ENCODE assay signal across 20 cellular contexts in the genomic region with DNA sequence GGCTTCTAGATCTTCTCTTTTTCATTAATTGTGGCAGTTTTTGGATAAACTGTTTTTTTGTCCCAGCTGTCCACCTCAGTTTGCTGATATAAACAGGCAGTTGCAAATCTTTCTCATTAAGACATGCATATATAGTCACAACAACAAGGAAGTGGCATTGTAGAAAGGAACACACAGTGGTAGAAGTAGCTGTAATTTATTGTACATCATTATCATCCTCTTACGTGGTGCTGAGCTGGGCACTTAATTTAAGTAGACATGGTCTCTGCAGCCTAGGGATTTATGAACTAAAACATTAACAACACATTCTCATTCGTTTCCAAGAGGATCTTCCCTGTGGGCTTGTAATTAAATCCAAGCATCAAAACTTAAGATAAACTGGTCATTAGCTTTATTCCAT.
DNase-seq lines count a peak whose midpoint lies in the region; ATAC-seq and TF ChIP-seq lines count a peak whose summit lies in the region.
"Had no signal": no experiment of that assay in that cellular context is flagged by ENCODE, and none has a peak within 500 bp of the region (broad histone marks: within the 10 kb centered on the region; RNA-seq: fewer than 3 reads in every experiment).

No MANE protein-coding gene starts in this region.

- POLR2A ChIA-PET in naive thymus-derived CD8-positive, alpha-beta T cell (lab: Charles Lee): interaction anchor here (0.5 to 1.7 kb wide), 3 partner anchors 10 to 130 kb away, joined by 3 to 9 read pairs (median 3); no protein-coding TSS in a partner anchor

- peaks cover 86% of the 10 kb centered on the region for H3K4me1 Mint-ChIP-seq in activated naive CD4-positive, alpha-beta T cell treated with anti-CD3 and anti-CD28 coated beads for 36 hours (ENCODE audit: low read depth)
- peaks cover 53% of the 10 kb centered on the region for H3K4me1 Mint-ChIP-seq in activated naive CD4-positive, alpha-beta T cell treated with anti-CD3 and anti-CD28 coated beads, Interleukin-2, amount 10 ng/mL, durations not matched to agents 7 days and 5 days
- peaks cover 51% of the 10 kb centered on the region for H3K4me1 Mint-ChIP-seq in T-helper 2 cell treated with Interferon-gamma antibody and Interleukin-4, amounts not matched to agents 5 μg/mL and 100 μg/mL, for 36 hours (ENCODE audit: low read depth)
- H3K4me1 Mint-ChIP-seq in naive thymus-derived CD8-positive, alpha-beta T cell: peaks cover 29 to 69% (median 55%) of the 10 kb centered on the region in 4 donors
- no peaks in the 10 kb centered on the region for H3K4me1 Mint-ChIP-seq in CD14-positive monocyte
- H3K4me1 Mint-ChIP-seq: stimulated activated memory B cell treated with anti-CD40 and anti-IgM and Interleukin-4, amounts not matched to agents 10 μg/mL and 1 μg/mL and 100 μg/mL, for 72 hours had no signal

- H3K9me3 Mint-ChIP-seq in activated naive CD4-positive, alpha-beta T cell treated with anti-CD3 and anti-CD28 coated beads for 36 hours: no peaks in the 10 kb centered on the region
- H3K9me3 Mint-ChIP-seq in activated naive CD4-positive, alpha-beta T cell treated with anti-CD3 and anti-CD28 coated beads, Interleukin-2, amount 10 ng/mL, durations not matched to agents 7 days and 5 days: peaks cover 2% of the 10 kb centered on the region
- H3K9me3 Mint-ChIP-seq in T-helper 2 cell treated with Interferon-gamma antibody and Interleukin-4, amounts not matched to agents 5 μg/mL and 100 μg/mL, for 36 hours: no peaks in the 10 kb centered on the region
- H3K9me3 Mint-ChIP-seq in naive thymus-derived CD8-positive, alpha-beta T cell: peaks cover 0 to 2% (median 0%) of the 10 kb centered on the region in 9 donors
- H3K9me3 Mint-ChIP-seq in CD14-positive monocyte: no peaks in the 10 kb centered on the region
- H3K9me3 Mint-ChIP-seq: stimulated activated memory B cell treated with anti-CD40 and anti-IgM and Interleukin-4, amounts not matched to agents 10 μg/mL and 1 μg/mL and 100 μg/mL, for 72 hours had no signal

- DNase-seq in NCI-H1417 (lab: John Stamatoyannopoulos, UW) (peak in 2 of 3 experiments; percentile 9 to 58), NCI-H1417 treated with DMSO at 0.1 percent for 48 hours (lab: John Stamatoyannopoulos, UW) (no peak), dermis blood vessel endothelial cell (no peak), CD14-positive monocyte (ENCODE audit: low spot score) (no peak)
- DNase-seq in activated naive CD4-positive, alpha-beta T cell treated with anti-CD3 and anti-CD28 coated beads for 36 hours: no peak
- DNase-seq in activated naive CD4-positive, alpha-beta T cell treated with anti-CD3 and anti-CD28 coated beads, Interleukin-2, amount 10 ng/mL, durations not matched to agents 7 days and 5 days: no peak
- DNase-seq in T-helper 2 cell treated with Interferon-gamma antibody and Interleukin-4, amounts not matched to agents 5 μg/mL and 100 μg/mL, for 36 hours (ENCODE audit: low spot score): no peak
- no peak for DNase-seq in naive thymus-derived CD8-positive, alpha-beta T cell
- DNase-seq: body of pancreas; cerebellar nuclear complex; DMS 273 treated with DMSO at 0.1 percent for 48 hours; dorsolateral prefrontal cortex; KBM-7; left lung; MM.1S; NCI-H146; Peyer's patch; stimulated activated CD4-positive, alpha-beta T cell treated with anti-CD3 and anti-CD28 coated beads, Interleukin-4, amount 100 ng/mL, for 4 hours; upper lobe of right lung had no signal

- CTCF ChIA-PET in activated naive CD4-positive, alpha-beta T cell treated with anti-CD3 and anti-CD28 coated beads for 36 hours (lab: Charles Lee): interaction anchor here (1.6 kb wide), 1 partner anchor 493 kb away, joined by 3 read pairs; no protein-coding TSS in a partner anchor
- CTCF ChIA-PET in activated naive CD4-positive, alpha-beta T cell treated with anti-CD3 and anti-CD28 coated beads, Interleukin-2, amount 10 ng/mL, durations not matched to agents 7 days and 5 days (lab: Charles Lee): interaction anchor here (0.7 kb wide), 1 partner anchor 63 kb away, joined by 4 read pairs; no protein-coding TSS in a partner anchor

- TF ChIP-seq CTCF in CD14-positive monocyte (IDR thresholded peaks at IDR 0.05): no peak

- ATAC-seq in naive thymus-derived CD8-positive, alpha-beta T cell: no peak
- ATAC-seq: body of pancreas; left lung; stimulated activated memory B cell treated with anti-CD40 and anti-IgM and Interleukin-4, amounts not matched to agents 10 μg/mL and 1 μg/mL and 100 μg/mL, for 72 hours; upper lobe of right lung had no signal

- peaks cover 13% of the 10 kb centered on the region for H3K36me3 Mint-ChIP-seq in activated naive CD4-positive, alpha-beta T cell treated with anti-CD3 and anti-CD28 coated beads for 36 hours (ENCODE audit: low read depth)
- peaks cover 48% of the 10 kb centered on the region for H3K36me3 Mint-ChIP-seq in activated naive CD4-positive, alpha-beta T cell treated with anti-CD3 and anti-CD28 coated beads, Interleukin-2, amount 10 ng/mL, durations not matched to agents 7 days and 5 days
- H3K36me3 Mint-ChIP-seq in T-helper 2 cell treated with Interferon-gamma antibody and Interleukin-4, amounts not matched to agents 5 μg/mL and 100 μg/mL, for 36 hours (ENCODE audit: low read depth): peaks cover 53% of the 10 kb centered on the region
- peaks cover 0 to 8% (median 0%) of the 10 kb centered on the region in 3 donors for H3K36me3 Mint-ChIP-seq in naive thymus-derived CD8-positive, alpha-beta T cell
- no peaks in the 10 kb centered on the region for H3K36me3 Mint-ChIP-seq in CD14-positive monocyte
- H3K36me3 Mint-ChIP-seq: stimulated activated memory B cell treated with anti-CD40 and anti-IgM and Interleukin-4, amounts not matched to agents 10 μg/mL and 1 μg/mL and 100 μg/mL, for 72 hours had no signal

- H3K27ac Mint-ChIP-seq in activated naive CD4-positive, alpha-beta T cell treated with anti-CD3 and anti-CD28 coated beads for 36 hours: peak overlapping the region; percentile 71
- H3K27ac Mint-ChIP-seq in activated naive CD4-positive, alpha-beta T cell treated with anti-CD3 and anti-CD28 coated beads, Interleukin-2, amount 10 ng/mL, durations not matched to agents 7 days and 5 days: no peak overlapping the region
- H3K27ac Mint-ChIP-seq in T-helper 2 cell treated with Interferon-gamma antibody and Interleukin-4, amounts not matched to agents 5 μg/mL and 100 μg/mL, for 36 hours: peak overlapping the region; percentile 41
- H3K27ac Mint-ChIP-seq in naive thymus-derived CD8-positive, alpha-beta T cell: peak overlapping the region in 5 of 10 donors; percentile 12 to 91 (median 30)
- no peak overlapping the region for H3K27ac Mint-ChIP-seq in CD14-positive monocyte
- H3K27ac Mint-ChIP-seq: stimulated activated memory B cell treated with anti-CD40 and anti-IgM and Interleukin-4, amounts not matched to agents 10 μg/mL and 1 μg/mL and 100 μg/mL, for 72 hours had no signal

- intact Hi-C loops in activated naive CD4-positive, alpha-beta T cell treated with anti-CD3 and anti-CD28 coated beads for 36 hours (cut with micrococcal nuclease): no loop called here
- intact Hi-C loops in CD14-positive monocyte (cut with micrococcal nuclease): no loop called here

- H3K27me3 Mint-ChIP-seq in activated naive CD4-positive, alpha-beta T cell treated with anti-CD3 and anti-CD28 coated beads for 36 hours (ENCODE audit: low read depth): no peaks in the 10 kb centered on the region
- H3K27me3 Mint-ChIP-seq in activated naive CD4-positive, alpha-beta T cell treated with anti-CD3 and anti-CD28 coated beads, Interleukin-2, amount 10 ng/mL, durations not matched to agents 7 days and 5 days: no peaks in the 10 kb centered on the region
- H3K27me3 Mint-ChIP-seq in T-helper 2 cell treated with Interferon-gamma antibody and Interleukin-4, amounts not matched to agents 5 μg/mL and 100 μg/mL, for 36 hours (ENCODE audit: low read depth): no peaks in the 10 kb centered on the region
- H3K27me3 Mint-ChIP-seq in naive thymus-derived CD8-positive, alpha-beta T cell: no peaks in the 10 kb centered on the region
- no peaks in the 10 kb centered on the region for H3K27me3 Mint-ChIP-seq in CD14-positive monocyte (ENCODE audit: low read depth in 3 of 3)
- H3K27me3 Mint-ChIP-seq: stimulated activated memory B cell treated with anti-CD40 and anti-IgM and Interleukin-4, amounts not matched to agents 10 μg/mL and 1 μg/mL and 100 μg/mL, for 72 hours had no signal

- peak overlapping the region; percentile 19 for H3K4me3 Mint-ChIP-seq in activated naive CD4-positive, alpha-beta T cell treated with anti-CD3 and anti-CD28 coated beads for 36 hours
- no peak overlapping the region for H3K4me3 Mint-ChIP-seq in activated naive CD4-positive, alpha-beta T cell treated with anti-CD3 and anti-CD28 coated beads, Interleukin-2, amount 10 ng/mL, durations not matched to agents 7 days and 5 days
- H3K4me3 Mint-ChIP-seq in T-helper 2 cell treated with Interferon-gamma antibody and Interleukin-4, amounts not matched to agents 5 μg/mL and 100 μg/mL, for 36 hours: peak overlapping the region; percentile 12
- H3K4me3 Mint-ChIP-seq in naive thymus-derived CD8-positive, alpha-beta T cell: peak overlapping the region in 8 of 10 donors; percentile 3 to 59 (median 42)
- no peak overlapping the region for H3K4me3 Mint-ChIP-seq in CD14-positive monocyte
- H3K4me3 Mint-ChIP-seq: stimulated activated memory B cell treated with anti-CD40 and anti-IgM and Interleukin-4, amounts not matched to agents 10 μg/mL and 1 μg/mL and 100 μg/mL, for 72 hours had no signal

Comparison
In these comparisons a context has a peak if more than half of its experiments do, and no peak if none do; other contexts are left out.
1. DNase-seq: peak in NCI-H1417 (2 of 3); none in NCI-H1417 treated with DMSO at 0.1 percent for 48 hours (single experiment), activated naive CD4-positive, alpha-beta T cell treated with anti-CD3 and anti-CD28 coated beads for 36 hours (single experiment), activated naive CD4-positive, alpha-beta T cell treated with anti-CD3 and anti-CD28 coated beads, Interleukin-2, amount 10 ng/mL, durations not matched to agents 7 days and 5 days (single experiment), T-helper 2 cell treated with Interferon-gamma antibody and Interleukin-4, amounts not matched to agents 5 μg/mL and 100 μg/mL, for 36 hours (single experiment), naive thymus-derived CD8-positive, alpha-beta T cell (0 of 10), dermis blood vessel endothelial cell (single experiment) and CD14-positive monocyte (single experiment).
2. H3K27ac Mint-ChIP-seq: peak in activated naive CD4-positive, alpha-beta T cell treated with anti-CD3 and anti-CD28 coated beads for 36 hours (single experiment) and T-helper 2 cell treated with Interferon-gamma antibody and Interleukin-4, amounts not matched to agents 5 μg/mL and 100 μg/mL, for 36 hours (single experiment); none in activated naive CD4-positive, alpha-beta T cell treated with anti-CD3 and anti-CD28 coated beads, Interleukin-2, amount 10 ng/mL, durations not matched to agents 7 days and 5 days (single experiment) and CD14-positive monocyte (0 of 7).
3. H3K4me3 Mint-ChIP-seq: peak in activated naive CD4-positive, alpha-beta T cell treated with anti-CD3 and anti-CD28 coated beads for 36 hours (single experiment), T-helper 2 cell treated with Interferon-gamma antibody and Interleukin-4, amounts not matched to agents 5 μg/mL and 100 μg/mL, for 36 hours (single experiment) and naive thymus-derived CD8-positive, alpha-beta T cell (8 of 10); none in activated naive CD4-positive, alpha-beta T cell treated with anti-CD3 and anti-CD28 coated beads, Interleukin-2, amount 10 ng/mL, durations not matched to agents 7 days and 5 days (single experiment) and CD14-positive monocyte (0 of 2).